In the genomic region with DNA sequence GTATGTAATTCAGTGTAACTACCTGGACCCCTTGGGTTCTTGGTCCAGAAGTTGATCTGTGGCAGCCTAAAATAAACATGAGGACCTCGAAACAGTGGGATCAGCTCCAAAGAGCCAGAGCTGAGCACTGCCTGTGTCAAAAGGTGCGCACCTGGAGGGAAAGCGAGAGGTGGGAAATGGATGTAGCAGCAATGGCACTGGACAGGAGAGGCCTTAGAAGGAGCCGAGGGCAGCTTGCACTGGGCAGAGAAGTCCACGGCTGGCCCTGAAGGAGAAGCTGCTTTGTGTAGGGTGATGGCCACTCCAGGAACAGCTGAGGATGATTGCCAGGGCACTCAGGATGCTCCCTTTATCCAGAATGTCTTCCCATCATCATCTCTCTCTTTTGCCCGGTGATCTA, we compare ENCODE assay signal across 27 cellular contexts.
"Had no signal": no experiment of that assay in that cellular context is flagged by ENCODE, and none has a peak within 500 bp of the region (broad histone marks: within the 10 kb centered on the region; RNA-seq: fewer than 3 reads in every experiment).

No MANE protein-coding gene starts in this region.

- H3K27me3 Mint-ChIP-seq: activated CD8-positive, alpha-beta memory T cell treated with anti-CD3 and anti-CD28 coated beads, Interleukin-2, amount 10 ng/mL, durations not matched to agents 7 days and 5 days; activated naive CD8-positive, alpha-beta T cell treated with anti-CD3 and anti-CD28 coated beads for 36 hours; activated T-cell treated with anti-CD3 and anti-CD28 coated beads, Interleukin-2, amount 50 U/mL, for 24 hours; T-cell had no signal

- H3K4me3 Mint-ChIP-seq: activated CD8-positive, alpha-beta memory T cell treated with anti-CD3 and anti-CD28 coated beads, Interleukin-2, amount 10 ng/mL, durations not matched to agents 7 days and 5 days; activated naive CD4-positive, alpha-beta T cell treated with anti-CD3 and anti-CD28 coated beads, Interleukin-2, amount 10 ng/mL, durations not matched to agents 7 days and 5 days; activated naive CD8-positive, alpha-beta T cell treated with anti-CD3 and anti-CD28 coated beads for 36 hours; activated T-cell treated with anti-CD3 and anti-CD28 coated beads, Interleukin-2, amount 50 U/mL, for 24 hours; activated T-helper 1 cell treated with anti-CD3 and anti-CD28 coated beads, Interleukin-12 subunit alpha, Interleukin-12 subunit beta, Interleukin-2, Interleukin-4 antibody, amounts not matched to agents 30 ng/mL and 10 ng/mL and 1 ng/mL, durations not matched to agents 14 hours and 24 hours and 36 hours; T-cell had no signal

- H3K27ac Mint-ChIP-seq: activated CD8-positive, alpha-beta memory T cell treated with anti-CD3 and anti-CD28 coated beads, Interleukin-2, amount 10 ng/mL, durations not matched to agents 7 days and 5 days; activated naive CD4-positive, alpha-beta T cell treated with anti-CD3 and anti-CD28 coated beads, Interleukin-2, amount 10 ng/mL, durations not matched to agents 7 days and 5 days; activated naive CD8-positive, alpha-beta T cell treated with anti-CD3 and anti-CD28 coated beads for 36 hours; activated T-cell treated with anti-CD3 and anti-CD28 coated beads, Interleukin-2, amount 50 U/mL, for 24 hours; activated T-helper 1 cell treated with anti-CD3 and anti-CD28 coated beads, Interleukin-12 subunit alpha, Interleukin-12 subunit beta, Interleukin-2, Interleukin-4 antibody, amounts not matched to agents 30 ng/mL and 10 ng/mL and 1 ng/mL, durations not matched to agents 14 hours and 24 hours and 36 hours; T-cell had no signal

- H3K27ac ChIP-seq: brain microvascular endothelial cell, cardiac muscle cell, SK-N-MC, WERI-Rb-1 had no signal

- H3K9me3 Mint-ChIP-seq: activated naive CD4-positive, alpha-beta T cell treated with anti-CD3 and anti-CD28 coated beads, Interleukin-2, amount 10 ng/mL, durations not matched to agents 7 days and 5 days; activated naive CD8-positive, alpha-beta T cell treated with anti-CD3 and anti-CD28 coated beads for 36 hours; activated T-cell treated with anti-CD3 and anti-CD28 coated beads, Interleukin-2, amount 50 U/mL, for 24 hours; activated T-helper 1 cell treated with anti-CD3 and anti-CD28 coated beads, Interleukin-12 subunit alpha, Interleukin-12 subunit beta, Interleukin-2, Interleukin-4 antibody, amounts not matched to agents 30 ng/mL and 10 ng/mL and 1 ng/mL, durations not matched to agents 14 hours and 24 hours and 36 hours; T-cell had no signal

- H3K36me3 ChIP-seq: brain microvascular endothelial cell, cardiac muscle cell, WERI-Rb-1 had no signal

- DNase-seq: activated CD4-positive, alpha-beta T cell treated with anti-CD3 and anti-CD28 coated beads for 48 hours; activated CD4-positive, alpha-beta T cell treated with anti-CD3 and anti-CD28 coated beads, Interleukin-2, amount 50 U/mL, for 48 hours; activated CD8-positive, alpha-beta memory T cell treated with anti-CD3 and anti-CD28 coated beads, Interleukin-2, amount 10 ng/mL, durations not matched to agents 7 days and 5 days; activated gamma-delta T cell treated with Interleukin-2 at 50 U/mL for 16 hours; activated naive CD4-positive, alpha-beta T cell treated with anti-CD3 and anti-CD28 coated beads, Interleukin-2, amount 10 ng/mL, durations not matched to agents 7 days and 5 days; activated naive CD8-positive, alpha-beta T cell treated with anti-CD3 and anti-CD28 coated beads for 36 hours; activated T-cell treated with anti-CD3 and anti-CD28 coated beads, Interleukin-2, amount 50 U/mL, for 24 hours; brain microvascular endothelial cell; Kasumi-1; KBM-7; NCI-H1105 treated with DMSO at 0.1 percent for 48 hours; NCI-H1436 treated with DMSO at 0.1 percent for 48 hours; NCI-H187 treated with DMSO at 0.1 percent for 48 hours; NCI-H2081 treated with DMSO at 0.1 percent for 48 hours; NCI-H226; NCI-H69; NK-92 treated with Interleukin-12 subunit alpha and Interleukin-12 subunit beta, amount 100 ng/mL, for 24 hours; OCI-M1; RPMI8226; T-cell; WERI-Rb-1 had no signal

- ATAC-seq: activated CD4-positive, CD25-positive, alpha-beta regulatory T cell treated with anti-CD3 and anti-CD28 coated beads, Interleukin-2, amount 50 U/mL, for 24 hours; activated CD8-positive, alpha-beta memory T cell treated with anti-CD3 and anti-CD28 coated beads, Interleukin-2, amount 10 ng/mL, durations not matched to agents 7 days and 5 days; Panc1; Right ventricle myocardium inferior; T-cell had no signal

- H3K4me3 ChIP-seq: cardiac muscle cell, SK-N-MC had no signal

- H3K36me3 Mint-ChIP-seq: activated CD8-positive, alpha-beta memory T cell treated with anti-CD3 and anti-CD28 coated beads, Interleukin-2, amount 10 ng/mL, durations not matched to agents 7 days and 5 days; activated naive CD4-positive, alpha-beta T cell treated with anti-CD3 and anti-CD28 coated beads, Interleukin-2, amount 10 ng/mL, durations not matched to agents 7 days and 5 days; activated naive CD8-positive, alpha-beta T cell treated with anti-CD3 and anti-CD28 coated beads for 36 hours had no signal

- H3K4me1 Mint-ChIP-seq: activated naive CD4-positive, alpha-beta T cell treated with anti-CD3 and anti-CD28 coated beads, Interleukin-2, amount 10 ng/mL, durations not matched to agents 7 days and 5 days; activated naive CD8-positive, alpha-beta T cell treated with anti-CD3 and anti-CD28 coated beads for 36 hours had no signal

- H3K27me3 ChIP-seq: brain microvascular endothelial cell, cardiac muscle cell had no signal
